ENCODE assay signal across 15 cellular contexts in genomic region chr14:103118663-103119404, GRCh38. TPM values are rescaled to one million over a fixed set of nuclear protein-coding genes. Genes with fewer than 3 reads are reported as not detected.
A peak's percentile ranks its signal among the peaks of the same experiment; 100 is the strongest.
DNase-seq lines count a peak whose midpoint lies in the region; ATAC-seq and TF ChIP-seq lines count a peak whose summit lies in the region.
"Had no signal": no experiment of that assay in that cellular context is flagged by ENCODE, and none has a peak within 500 bp of the region (broad histone marks: within the 10 kb centered on the region; RNA-seq: fewer than 3 reads in every experiment).

No MANE protein-coding gene starts in this region.

- no peaks in the 10 kb centered on the region for H3K9me3 ChIP-seq in vagina

- no peaks in the 10 kb centered on the region for H3K36me3 ChIP-seq in vagina

- ATAC-seq in natural killer cell, result peak in 2 of 3 donors; percentile 48 to 76
- ATAC-seq in naive thymus-derived CD8-positive, alpha-beta T cell, result no peak
- no peak for ATAC-seq in GM18907 (IDR thresholded peaks at IDR 0.05; ENCODE audit: unreplicated experiment)

- no peak overlapping the region for H3K27ac Mint-ChIP-seq in natural killer cell
- H3K27ac Mint-ChIP-seq in naive thymus-derived CD8-positive, alpha-beta T cell, result no peak overlapping the region
- H3K27ac Mint-ChIP-seq in HFFc6, result no peak overlapping the region
- H3K27ac Mint-ChIP-seq: activated naive CD8-positive, alpha-beta T cell had no signal

- no peaks in the 10 kb centered on the region for H3K27me3 ChIP-seq in vagina

- H3K36me3 Mint-ChIP-seq in natural killer cell, result no peaks in the 10 kb centered on the region
- H3K36me3 Mint-ChIP-seq in naive thymus-derived CD8-positive, alpha-beta T cell, result no peaks in the 10 kb centered on the region
- no peaks in the 10 kb centered on the region for H3K36me3 Mint-ChIP-seq in HFFc6 (ENCODE audit: low read depth)
- H3K36me3 Mint-ChIP-seq: activated naive CD8-positive, alpha-beta T cell had no signal

- DNase-seq in SIG-M5 treated with dmso at 0.1 percent for 504 hours (lab: John Stamatoyannopoulos, UW; ENCODE audit: unreplicated experiment) (peak; percentile 77), SIG-M5 (lab: John Stamatoyannopoulos, UW) (no peak), globus pallidus (ENCODE audit: low spot score) (peak; percentile 51), natural killer cell (no peak), vagina (ENCODE audit: extremely low spot score in 2 of 2) (no peak), HFFc6 (no peak)
- DNase-seq in naive thymus-derived CD8-positive, alpha-beta T cell, result no peak
- DNase-seq: activated CD4-positive, alpha-beta T cell treated with anti-CD3 and anti-CD28 coated beads, Interleukin-2, amount 50 U/mL, for 48 hours; stimulated activated CD4-positive, alpha-beta T cell treated with anti-CD3 and anti-CD28 coated beads, Interleukin-4, amount 100 ng/mL, for 1 hour had no signal

- POLR2A ChIA-PET in naive thymus-derived CD8-positive, alpha-beta T cell (lab: Charles Lee), result no interaction called here

- H3K4me3 Mint-ChIP-seq in natural killer cell (no peak overlapping the region), HFFc6 (no peak overlapping the region)
- no peak overlapping the region for H3K4me3 Mint-ChIP-seq in naive thymus-derived CD8-positive, alpha-beta T cell
- H3K4me3 Mint-ChIP-seq: activated naive CD8-positive, alpha-beta T cell; neural crest cell had no signal

- H3K9me3 Mint-ChIP-seq in natural killer cell, result no peaks in the 10 kb centered on the region
- no peaks in the 10 kb centered on the region for H3K9me3 Mint-ChIP-seq in naive thymus-derived CD8-positive, alpha-beta T cell
- no peaks in the 10 kb centered on the region for H3K9me3 Mint-ChIP-seq in HFFc6
- H3K9me3 Mint-ChIP-seq: neural crest cell had no signal

- H3K4me1 ChIP-seq in vagina, result peaks cover 64% of the 10 kb centered on the region

- intact Hi-C loops in natural killer cell (cut with micrococcal nuclease) (no loop called here), vagina (cut with DNase I) (no loop called here)

- peaks cover 12 to 27% of the 10 kb centered on the region in 2 donors for H3K27me3 Mint-ChIP-seq in natural killer cell (ENCODE audit: low read depth in 2 of 2)
- peaks cover 2 to 40% (median 25%) of the 10 kb centered on the region in 5 donors for H3K27me3 Mint-ChIP-seq in naive thymus-derived CD8-positive, alpha-beta T cell
- peaks cover 1% of the 10 kb centered on the region; the same call in 1 of the 2 replicates for H3K27me3 Mint-ChIP-seq in HFFc6 (ENCODE audit: insufficient read depth)

- TF ChIP-seq CTCF in natural killer cell (IDR thresholded peaks at IDR 0.05) (no peak), vagina (IDR thresholded peaks at IDR 0.05) (no peak), HFFc6 (IDR thresholded peaks at IDR 0.05) (no peak)

- H3K4me3 ChIP-seq in vagina, result no peak overlapping the region
- H3K4me3 ChIP-seq: SK-N-MC had no signal

- H3K4me1 Mint-ChIP-seq in natural killer cell (peaks cover 5 to 6% of the 10 kb centered on the region in 2 donors), HFFc6 (ENCODE audit: low read depth) (peaks cover 20% of the 10 kb centered on the region)
- peaks cover 4 to 18% (median 9%) of the 10 kb centered on the region in 4 donors for H3K4me1 Mint-ChIP-seq in naive thymus-derived CD8-positive, alpha-beta T cell

- TF ChIP-seq POLR2A in vagina (IDR thresholded peaks at IDR 0.05), result no peak

- H3K27ac ChIP-seq in vagina, result peak overlapping the region; percentile 76
- H3K27ac ChIP-seq: 22Rv1, SK-N-MC had no signal

RNA-seq across cellular contexts. Expression of gene TNFAIP2, which starts 4.4 kb away (rescaled TPM):
- total RNA-seq in natural killer cell (10 to 100 TPM; 14.2 to 89.8 (median 50.1) TPM), vagina (82.7 TPM)
- total RNA-seq in naive thymus-derived CD8-positive, alpha-beta T cell, result 1 to 10 TPM in 1 of 2 experiments, under 1 TPM in 1; 0.55 to 1.0 TPM
- polyA plus RNA-seq in naive thymus-derived CD8-positive, alpha-beta T cell, result not detected
- total RNA-seq in HFFc6 (2021; fragmentation: NEBNext Ultra II Directional; extraction: Animal tissue kit (Norgen Biotek cat#: 25700)), result 10 to 100 TPM; 44.7 to 59.6 (median 46.4) TPM

RNA-seq across cellular contexts. Expression of gene EXOC3L4, which starts 24.3 kb away (rescaled TPM):
- not detected for total RNA-seq in natural killer cell
- total RNA-seq in vagina, result 8.6 TPM
- not detected for total RNA-seq in naive thymus-derived CD8-positive, alpha-beta T cell
- not detected for polyA plus RNA-seq in naive thymus-derived CD8-positive, alpha-beta T cell
- total RNA-seq in HFFc6 (2021; fragmentation: NEBNext Ultra II Directional; extraction: Animal tissue kit (Norgen Biotek cat#: 25700)), result under 1 TPM in 1 of 6 experiments, not detected in 5; 0.45 TPM
- total RNA-seq: neural crest cell had no signal

RNA-seq across cellular contexts. Expression of gene LBHD2, which starts 34.8 kb away (rescaled TPM):
- not detected for total RNA-seq in natural killer cell
- total RNA-seq in vagina, result not detected
- total RNA-seq in naive thymus-derived CD8-positive, alpha-beta T cell, result not detected
- polyA plus RNA-seq in naive thymus-derived CD8-positive, alpha-beta T cell, result not detected
- total RNA-seq in HFFc6 (2021; fragmentation: NEBNext Ultra II Directional; extraction: Animal tissue kit (Norgen Biotek cat#: 25700)), result not detected
- total RNA-seq: neural crest cell, ureter had no signal

Comparison
In these comparisons a context has a peak if more than half of its experiments do, and no peak if none do; other contexts are left out.
1. DNase-seq: peak in SIG-M5 treated with dmso at 0.1 percent for 504 hours (single experiment) and globus pallidus (single experiment); none in SIG-M5 (single experiment), natural killer cell (single experiment), vagina (0 of 2), naive thymus-derived CD8-positive, alpha-beta T cell (0 of 10) and HFFc6 (single experiment).
2. ATAC-seq: peak in natural killer cell (2 of 3); none in naive thymus-derived CD8-positive, alpha-beta T cell (0 of 2) and GM18907 (single experiment).
3. RNA of gene TNFAIP2, which starts 4.4 kb away (total RNA-seq): 82.7 TPM in vagina (single experiment), 14.2 to 89.8 TPM in natural killer cell and 44.7 to 59.6 TPM in HFFc6; 0.55 to 1.0 TPM in naive thymus-derived CD8-positive, alpha-beta T cell; every median in the first group is over 4 times any median in the second.